ENCODE assay signal across 8 cellular contexts in genomic region chr2:11073251-11073650, GRCh38.
DNase-seq lines count a peak whose midpoint lies in the region; ATAC-seq and TF ChIP-seq lines count a peak whose summit lies in the region.

No MANE protein-coding gene starts in this region.

- H3K36me3 Mint-ChIP-seq in MCF 10A (ENCODE audit: insufficient read depth, unreplicated experiment) (no peaks in the 10 kb centered on the region), neural progenitor cell (no peaks in the 10 kb centered on the region)

- H3K4me1 ChIP-seq in breast epithelium (no peaks in the 10 kb centered on the region), neural progenitor cell (no peaks in the 10 kb centered on the region)

- TF ChIP-seq CTCF in MCF 10A (IDR thresholded peaks at IDR 0.05; ENCODE audit: unreplicated experiment) (no peak), breast epithelium (IDR thresholded peaks at IDR 0.05) (no peak), neural progenitor cell (IDR thresholded peaks at IDR 0.05) (peak; percentile 88), omental fat pad (IDR thresholded peaks at IDR 0.05) (no peak)

- H3K9me3 Mint-ChIP-seq in MCF 10A (ENCODE audit: unreplicated experiment) (no peaks in the 10 kb centered on the region), neural progenitor cell (peaks cover 2% of the 10 kb centered on the region)

- H3K4me3 Mint-ChIP-seq in MCF 10A (ENCODE audit: unreplicated experiment) (no peak overlapping the region), neural progenitor cell (no peak overlapping the region)

- H2AFZ ChIP-seq in neural progenitor cell (replicated peaks), result peak overlapping the region; percentile 99

- ATAC-seq in GM18907 (IDR thresholded peaks at IDR 0.05; ENCODE audit: unreplicated experiment), result no peak
- no peak for ATAC-seq in omental fat pad (ENCODE audit: low FRiP score)
- ATAC-seq in GM18519 (IDR thresholded peaks at IDR 0.05; ENCODE audit: low FRiP score, unreplicated experiment), result no peak

- H3K9me3 ChIP-seq in breast epithelium (no peaks in the 10 kb centered on the region), neural progenitor cell (ENCODE audit: low read depth) (no peaks in the 10 kb centered on the region)

- H3K4me2 ChIP-seq in neural progenitor cell, result peak overlapping the region; percentile 49

- BruUV-seq in MCF 10A (replicated peaks; lab: Mats Ljungman, UMichigan), result no TSS peak

- DNase-seq in MCF 10A (ENCODE audit: unreplicated experiment) (peak; percentile 46), breast epithelium (ENCODE audit: low spot score in 2 of 2) (no peak), NCI-H526 treated with DMSO at 0.1 percent for 48 hours (lab: John Stamatoyannopoulos, UW) (peak; percentile 8), ecto neural progenitor cell (ENCODE audit: low spot score) (peak; percentile 84), neural progenitor cell (ENCODE audit: low spot score) (peak; percentile 85), omental fat pad (ENCODE audit: low spot score) (no peak)

- H3K79me2 ChIP-seq in neural progenitor cell (ENCODE audit: low read depth), result no peaks in the 10 kb centered on the region

- H3K27me3 Mint-ChIP-seq in MCF 10A (ENCODE audit: insufficient read depth, unreplicated experiment) (peaks cover 54% of the 10 kb centered on the region), neural progenitor cell (ENCODE audit: insufficient read depth, low read depth) (peaks cover 7% of the 10 kb centered on the region)

- intact Hi-C loops in MCF 10A (cut with micrococcal nuclease) (no loop called here), breast epithelium (cut with DNase I; ENCODE audit: low total_unique reads) (no loop called here)

- no peak for TF ChIP-seq POLR2A in breast epithelium (IDR thresholded peaks at IDR 0.05)

- H3F3A ChIP-seq in neural progenitor cell (ENCODE audit: low read depth), result peaks cover 5% of the 10 kb centered on the region

- CTCF ChIA-PET in MCF 10A (lab: Yijun Ruan, JAX), result interaction anchor here (0.6 kb wide), 2 partner anchors 52 to 582 kb away, joined by 3 read pairs; no protein-coding TSS in a partner anchor

- H3K4me1 Mint-ChIP-seq in MCF 10A (ENCODE audit: insufficient read depth, unreplicated experiment) (no peaks in the 10 kb centered on the region), neural progenitor cell (peaks cover 19% of the 10 kb centered on the region)

- H4K20me1 ChIP-seq in neural progenitor cell (ENCODE audit: low read depth), result no peaks in the 10 kb centered on the region

- H3K9ac ChIP-seq in neural progenitor cell, result no peak overlapping the region

- no peak overlapping the region for H3K27ac ChIP-seq in breast epithelium
- no peak overlapping the region for H3K27ac ChIP-seq in neural progenitor cell

- H3K27ac Mint-ChIP-seq in MCF 10A (ENCODE audit: low read depth, unreplicated experiment) (no peak overlapping the region), neural progenitor cell (no peak overlapping the region)

- H3K4me3 ChIP-seq in breast epithelium, result no peak overlapping the region
- no peak overlapping the region for H3K4me3 ChIP-seq in neural progenitor cell

- H3K36me3 ChIP-seq in breast epithelium (no peaks in the 10 kb centered on the region), neural progenitor cell (no peaks in the 10 kb centered on the region)

- H3K27me3 ChIP-seq in breast epithelium (peaks cover 0 to 8% of the 10 kb centered on the region in 2 donors), neural progenitor cell (peaks cover 5% of the 10 kb centered on the region)

- POLR2A ChIA-PET in MCF 10A (lab: Yijun Ruan, JAX), result no interaction called here

Comparison
In these comparisons a context has a peak if more than half of its experiments do, and no peak if none do; other contexts are left out.
1. DNase-seq: peak in MCF 10A (single experiment), NCI-H526 treated with DMSO at 0.1 percent for 48 hours (single experiment), ecto neural progenitor cell (single experiment) and neural progenitor cell (single experiment); none in breast epithelium (0 of 2) and omental fat pad (single experiment).